ENCODE assay signal across 27 cellular contexts in genomic region chr3:109809513-109809912, GRCh38.
"Had no signal": no experiment of that assay in that cellular context is flagged by ENCODE, and none has a peak within 500 bp of the region (broad histone marks: within the 10 kb centered on the region; RNA-seq: fewer than 3 reads in every experiment).

No MANE protein-coding gene starts in this region.

- H3K4me1 Mint-ChIP-seq: nephron; neural progenitor cell; stimulated activated naive B cell treated with anti-CD40 and anti-IgM and Interleukin-4, amounts not matched to agents 10 μg/mL and 1 μg/mL and 100 μg/mL, for 72 hours had no signal

- H3K36me3 Mint-ChIP-seq: natural killer cell; neural progenitor cell; stimulated activated effector memory CD8-positive, alpha-beta T cell treated with anti-CD3 and anti-CD28 coated beads, Interleukin-12 subunit alpha, Interleukin-12 subunit beta, amount 100 ng/mL, for 72 hours; stimulated activated naive B cell treated with anti-CD40 and anti-IgM and Interleukin-4, amounts not matched to agents 10 μg/mL and 1 μg/mL and 100 μg/mL, for 72 hours had no signal

- H3K4me3 ChIP-seq: neural progenitor cell, ovary, psoas muscle, right lobe of liver, sigmoid colon, stomach, thoracic aorta, thyroid gland, tibial nerve, upper lobe of left lung, vagina had no signal

- H3K4me3 Mint-ChIP-seq: nephron; neural progenitor cell; stimulated activated effector memory CD8-positive, alpha-beta T cell treated with anti-CD3 and anti-CD28 coated beads, Interleukin-12 subunit alpha, Interleukin-12 subunit beta, amount 100 ng/mL, for 72 hours; stimulated activated naive B cell treated with anti-CD40 and anti-IgM and Interleukin-4, amounts not matched to agents 10 μg/mL and 1 μg/mL and 100 μg/mL, for 72 hours; stimulated activated naive CD8-positive, alpha-beta T cell treated with anti-CD3 and anti-CD28 coated beads, Interleukin-15, Interleukin-2, amounts not matched to agents 100 ng/mL and 50 ng/mL, for 24 hours had no signal

- DNase-seq: natural killer cell; occipital lobe; ovary; posterior cingulate gyrus; psoas muscle; right cardiac atrium; right lobe of liver; sigmoid colon; small intestine; stimulated activated CD4-positive, alpha-beta T cell treated with anti-CD3 and anti-CD28 coated beads, Interleukin-1b, Interleukin-23, amount 100 ng/mL, for 48 hours; stimulated activated CD4-positive, alpha-beta T cell treated with anti-CD3 and anti-CD28 coated beads, Interleukin-4, amount 100 ng/mL, for 1 hour; stimulated activated CD4-positive, alpha-beta T cell treated with anti-CD3 and anti-CD28 coated beads, Interleukin-4, amount 100 ng/mL, for 4 hours; stimulated activated naive B cell treated with anti-CD40 and anti-IgM and Interleukin-4, amounts not matched to agents 10 μg/mL and 1 μg/mL and 100 μg/mL, for 72 hours; stimulated activated naive CD4-positive, alpha-beta T cell treated with Interleukin-2 at 50 U/mL for 16 hours; stomach; thyroid gland; trophoblast cell; upper lobe of left lung had no signal

- H3K27me3 Mint-ChIP-seq: progenitor cell of endocrine pancreas; stimulated activated naive B cell treated with anti-CD40 and anti-IgM and Interleukin-4, amounts not matched to agents 10 μg/mL and 1 μg/mL and 100 μg/mL, for 72 hours; stimulated activated naive CD8-positive, alpha-beta T cell treated with anti-CD3 and anti-CD28 coated beads, Interleukin-15, Interleukin-2, amounts not matched to agents 100 ng/mL and 50 ng/mL, for 24 hours had no signal

- H3K36me3 ChIP-seq: neural progenitor cell, ovary, right lobe of liver, sigmoid colon, stomach, thoracic aorta, thyroid gland, tibial nerve, upper lobe of left lung, vagina had no signal

- H3K9me3 ChIP-seq: ovary, psoas muscle, right lobe of liver, sigmoid colon, stomach, thoracic aorta, thyroid gland, tibial nerve, upper lobe of left lung, vagina had no signal

- H3K4me1 ChIP-seq: neural progenitor cell, parathyroid adenoma, psoas muscle, right lobe of liver, sigmoid colon, stomach, thyroid gland, tibial nerve, upper lobe of left lung, vagina had no signal

- ATAC-seq: natural killer cell; psoas muscle; right cardiac atrium; right lobe of liver; stimulated activated effector memory CD8-positive, alpha-beta T cell treated with anti-CD3 and anti-CD28 coated beads, Interleukin-12 subunit alpha, Interleukin-12 subunit beta, amount 100 ng/mL, for 72 hours; stimulated activated naive B cell treated with anti-CD40 and anti-IgM and Interleukin-4, amounts not matched to agents 10 μg/mL and 1 μg/mL and 100 μg/mL, for 72 hours had no signal

- H3K27ac Mint-ChIP-seq: nephron; neural progenitor cell; progenitor cell of endocrine pancreas; stimulated activated effector memory CD8-positive, alpha-beta T cell treated with anti-CD3 and anti-CD28 coated beads, Interleukin-12 subunit alpha, Interleukin-12 subunit beta, amount 100 ng/mL, for 72 hours; stimulated activated naive B cell treated with anti-CD40 and anti-IgM and Interleukin-4, amounts not matched to agents 10 μg/mL and 1 μg/mL and 100 μg/mL, for 72 hours; stimulated activated naive CD8-positive, alpha-beta T cell treated with anti-CD3 and anti-CD28 coated beads, Interleukin-15, Interleukin-2, amounts not matched to agents 100 ng/mL and 50 ng/mL, for 24 hours had no signal

- H3K27ac ChIP-seq: neural progenitor cell, ovary, parathyroid adenoma, psoas muscle, right lobe of liver, sigmoid colon, stomach, thoracic aorta, thyroid gland, tibial nerve, upper lobe of left lung, vagina had no signal

- H3K9me3 Mint-ChIP-seq: nephron; neural progenitor cell; stimulated activated naive CD8-positive, alpha-beta T cell treated with anti-CD3 and anti-CD28 coated beads, Interleukin-15, Interleukin-2, amounts not matched to agents 100 ng/mL and 50 ng/mL, for 24 hours had no signal
